ENCODE assay signal across 8 cellular contexts in genomic region chr15:101088788-101089578, GRCh38.
DNase-seq lines count a peak whose midpoint lies in the region; ATAC-seq, FAIRE-seq and TF ChIP-seq lines count a peak whose summit lies in the region.

No MANE protein-coding gene starts in this region.

- no peaks in the 10 kb centered on the region for H3K27me3 ChIP-seq in CD4-positive, CD25-positive, alpha-beta regulatory T cell (ENCODE audit: control insufficient read depth, insufficient read depth, low read length)
- H3K27me3 ChIP-seq in hepatocyte (no peaks in the 10 kb centered on the region), small intestine (ENCODE audit: control insufficient read depth in 2 of 2, insufficient read depth in 2 of 2, low read length in 2 of 2) (no peaks in the 10 kb centered on the region)

- H3K4me3 ChIP-seq in CD4-positive, CD25-positive, alpha-beta regulatory T cell (ENCODE audit: low read depth, low read length): no peak overlapping the region
- no peak overlapping the region for H3K4me3 ChIP-seq in Jurkat, Clone E6-1 (ENCODE audit: low read length)
- H3K4me3 ChIP-seq in hepatocyte: no peak overlapping the region
- no peak overlapping the region for H3K4me3 ChIP-seq in small intestine (ENCODE audit: low read depth in 1 of 2, low read length in 2 of 2)

- H3K27me3 Mint-ChIP-seq in CD4-positive, CD25-positive, alpha-beta regulatory T cell: peaks cover 8% of the 10 kb centered on the region

- no peaks in the 10 kb centered on the region for H3K79me2 ChIP-seq in hepatocyte

- no peaks in the 10 kb centered on the region for H3K36me3 ChIP-seq in CD4-positive, CD25-positive, alpha-beta regulatory T cell (ENCODE audit: control insufficient read depth, insufficient read depth, low read length)
- no peaks in the 10 kb centered on the region for H3K36me3 ChIP-seq in hepatocyte (replicated peaks; ENCODE audit: insufficient read depth, low read depth)
- no peaks in the 10 kb centered on the region for H3K36me3 ChIP-seq in small intestine (ENCODE audit: control insufficient read depth in 2 of 2, insufficient read depth in 2 of 2, low read length in 2 of 2)

- FAIRE-seq in small intestine (lab: Jason Lieb, UNC): no peak

- no peaks in the 10 kb centered on the region for H3K4me1 ChIP-seq in CD4-positive, CD25-positive, alpha-beta regulatory T cell (ENCODE audit: control insufficient read depth, insufficient read depth, low read length, poor library complexity, severe bottlenecking)
- H3K4me1 ChIP-seq in hepatocyte (ENCODE audit: insufficient read depth) (no peaks in the 10 kb centered on the region), small intestine (ENCODE audit: control insufficient read depth in 2 of 2, insufficient read depth in 1 of 2, low read depth in 1 of 2, low read length in 1 of 2) (no peaks in the 10 kb centered on the region)

- TF ChIP-seq CTCF in hepatocyte (IDR thresholded peaks at IDR 0.05; ENCODE audit: poor library complexity): peak; percentile 90

- WGBS in hepatocyte (ENCODE audit: low lambda C conversion rate, missing lambda C conversion rate): 36% methylated on average over 42 of the region's 42 CpGs
- 26 to 30% (median 29%) methylated on average over 41 to 42 of the region's 42 CpGs for WGBS in small intestine, 3 donors

- no peaks in the 10 kb centered on the region for H3K36me3 Mint-ChIP-seq in CD4-positive, CD25-positive, alpha-beta regulatory T cell

- H3K4me3 Mint-ChIP-seq in CD4-positive, CD25-positive, alpha-beta regulatory T cell: no peak overlapping the region

- peak overlapping the region; percentile 70 for H3K4me2 ChIP-seq in hepatocyte

- peaks cover 0 to 2% (median 0%) of the 10 kb centered on the region in 7 donors for H3K9me3 Mint-ChIP-seq in CD4-positive, CD25-positive, alpha-beta regulatory T cell

- DNase-seq in CD4-positive, CD25-positive, alpha-beta regulatory T cell: peak; percentile 56 to 70 (median 67)
- peak; percentile 27 for DNase-seq in Jurkat, Clone E6-1 (ENCODE audit: low read depth, low spot score)
- peak; percentile 51 to 69 (median 65) for DNase-seq in T-helper 1 cell
- DNase-seq in amniotic epithelial cell (ENCODE audit: low read depth): peak; percentile 24
- DNase-seq in hepatocyte (ENCODE audit: low spot score): peak; percentile 74
- DNase-seq in small intestine: peak; percentile 43
- DNase-seq in NCI-H2107 treated with DMSO at 0.1 percent for 48 hours (lab: John Stamatoyannopoulos, UW; ENCODE audit: unreplicated experiment): no peak

- H2AFZ ChIP-seq in hepatocyte: peak overlapping the region; percentile 45

- no peak overlapping the region for H3K27ac ChIP-seq in CD4-positive, CD25-positive, alpha-beta regulatory T cell (ENCODE audit: insufficient read depth, low read length, poor library complexity, severe bottlenecking)
- H3K27ac ChIP-seq in hepatocyte (no peak overlapping the region), small intestine (ENCODE audit: low read depth in 1 of 2, low read length in 1 of 2) (no peak overlapping the region)

- peak overlapping the region in 1 of 3 donors; percentile 57 for H3K27ac Mint-ChIP-seq in CD4-positive, CD25-positive, alpha-beta regulatory T cell

- H3K4me1 Mint-ChIP-seq in CD4-positive, CD25-positive, alpha-beta regulatory T cell: peaks cover 0 to 6% (median 2%) of the 10 kb centered on the region in 4 donors

- ATAC-seq in CD4-positive, CD25-positive, alpha-beta regulatory T cell (ENCODE audit: low read depth in 2 of 2): peak; percentile 78 to 84
- peak; percentile 88 for ATAC-seq in GM19372 (IDR thresholded peaks at IDR 0.05; ENCODE audit: low read depth, unreplicated experiment)

- no peaks in the 10 kb centered on the region for H4K20me1 ChIP-seq in hepatocyte (ENCODE audit: insufficient read depth, poor library complexity, severe bottlenecking)

- H3K9me3 ChIP-seq in CD4-positive, CD25-positive, alpha-beta regulatory T cell (ENCODE audit: control insufficient read depth in 2 of 2, low read length in 2 of 2): no peaks in the 10 kb centered on the region
- no peaks in the 10 kb centered on the region for H3K9me3 ChIP-seq in hepatocyte (ENCODE audit: low read depth)
- no peaks in the 10 kb centered on the region for H3K9me3 ChIP-seq in small intestine (ENCODE audit: control insufficient read depth, low read depth)

- no peaks in the 10 kb centered on the region for H3K9me2 ChIP-seq in hepatocyte (replicated peaks; ENCODE audit: insufficient read depth)
